Comparison of ENCODE assay signal across 7 cellular contexts in the genomic region with DNA sequence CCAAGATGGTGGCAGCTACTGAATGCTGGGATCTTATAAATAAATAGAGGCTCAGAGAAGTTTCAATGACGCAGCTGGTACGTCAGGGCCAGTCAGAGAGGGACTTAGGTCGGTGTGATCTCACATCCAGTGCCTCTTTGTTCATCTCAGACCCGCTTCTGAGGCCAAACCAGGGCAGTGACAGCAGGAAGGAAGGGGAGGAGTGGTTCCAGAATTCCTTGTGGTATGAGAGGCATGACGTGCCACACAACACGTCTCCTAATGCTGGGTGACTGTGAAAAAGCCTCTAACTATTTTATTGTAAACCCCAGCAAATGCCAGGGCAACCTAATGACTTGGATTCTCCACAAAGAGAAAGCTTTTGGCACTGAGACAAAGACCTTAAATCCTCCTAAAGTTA.
DNase-seq lines count a peak whose midpoint lies in the region; TF ChIP-seq lines count a peak whose summit lies in the region.

No MANE protein-coding gene starts in this region.

- peak; percentile 99 for DNase-seq in M059J (ENCODE audit: low read depth)
- DNase-seq in astrocyte of the cerebellum (ENCODE audit: low read depth), result peak; percentile 60
- DNase-seq in kidney tubule cell (ENCODE audit: low spot score), result peak; percentile 80
- DNase-seq in NCI-H2107 treated with DMSO at 0.1 percent for 48 hours (lab: John Stamatoyannopoulos, UW; ENCODE audit: unreplicated experiment), result no peak
- DNase-seq in GM19238 (ENCODE audit: insufficient read length, low spot score), result no peak
- no peak for DNase-seq in NCI-H446 treated with DMSO at 0.1 percent for 48 hours (lab: John Stamatoyannopoulos, UW)

- no peak overlapping the region for H3K9ac ChIP-seq in stomach smooth muscle (ENCODE audit: low read length in 2 of 2)

- H3K9me3 ChIP-seq in stomach smooth muscle (ENCODE audit: control insufficient read depth in 2 of 2, low read length in 2 of 2), result no peaks in the 10 kb centered on the region

- H3K36me3 ChIP-seq in stomach smooth muscle (ENCODE audit: control insufficient read depth in 2 of 2, insufficient read depth in 2 of 2, low read length in 2 of 2), result no peaks in the 10 kb centered on the region

- peaks cover 22% of the 10 kb centered on the region for H3K4me1 ChIP-seq in stomach smooth muscle (ENCODE audit: control insufficient read depth, insufficient read depth, low read length)

- in situ Hi-C loops in astrocyte of the cerebellum (cut with HindIII; ENCODE audit: low sequenced_read_pairs), result loop anchor here (25.0 kb wide), 1 partner anchor 307 kb away; no protein-coding TSS in a partner anchor

- H3K4me3 ChIP-seq in astrocyte of the cerebellum (ENCODE audit: low read depth, low read length), result no peak overlapping the region
- no peak overlapping the region for H3K4me3 ChIP-seq in stomach smooth muscle (ENCODE audit: low read length in 2 of 2)

- no peaks in the 10 kb centered on the region for H3K27me3 ChIP-seq in stomach smooth muscle (ENCODE audit: control insufficient read depth in 1 of 2, insufficient read depth in 2 of 2, low read length in 2 of 2)

- peak overlapping the region; percentile 46 for H3K27ac ChIP-seq in stomach smooth muscle (ENCODE audit: low read length)

- TF ChIP-seq CTCF in astrocyte of the cerebellum (IDR thresholded peaks at IDR 0.05; ENCODE audit: low read depth, low read length, missing control alignments), result no peak

Comparison
In these comparisons a context has a peak if more than half of its experiments do, and no peak if none do; other contexts are left out.
1. DNase-seq: peak in M059J (single experiment), astrocyte of the cerebellum (single experiment) and kidney tubule cell (single experiment); none in NCI-H2107 treated with DMSO at 0.1 percent for 48 hours (single experiment), GM19238 (single experiment) and NCI-H446 treated with DMSO at 0.1 percent for 48 hours (single experiment).